Comparison of ENCODE assay signal across 1 cellular context in the genomic region with DNA sequence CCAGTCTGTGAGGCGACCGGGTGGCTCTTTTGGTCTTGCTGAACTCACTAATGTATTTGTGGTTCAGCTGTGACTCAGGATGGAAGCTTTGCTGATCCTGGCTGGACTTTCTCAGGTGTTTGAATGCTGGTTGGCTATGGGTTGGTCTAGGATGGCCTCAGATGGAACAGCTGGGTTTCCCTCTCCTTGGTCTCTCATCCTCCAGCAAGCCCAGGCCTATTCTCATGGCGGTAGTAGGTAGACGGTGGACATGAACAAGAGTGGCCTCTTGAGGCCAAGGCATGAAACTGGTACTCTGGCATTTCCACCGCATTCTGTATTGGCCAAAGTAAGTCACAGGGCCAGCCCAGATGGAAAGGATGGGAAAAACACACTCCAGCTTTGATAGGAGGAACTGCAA.
TF ChIP-seq lines count a peak whose summit lies in the region.

No MANE protein-coding gene starts in this region.

TF ChIP-seq in HepG2, 621 proteins besides CTCF, POLR2A, EP300 and RAD21 (continued from another document and continues in another):
- TF ChIP-seq, protein P1, sequence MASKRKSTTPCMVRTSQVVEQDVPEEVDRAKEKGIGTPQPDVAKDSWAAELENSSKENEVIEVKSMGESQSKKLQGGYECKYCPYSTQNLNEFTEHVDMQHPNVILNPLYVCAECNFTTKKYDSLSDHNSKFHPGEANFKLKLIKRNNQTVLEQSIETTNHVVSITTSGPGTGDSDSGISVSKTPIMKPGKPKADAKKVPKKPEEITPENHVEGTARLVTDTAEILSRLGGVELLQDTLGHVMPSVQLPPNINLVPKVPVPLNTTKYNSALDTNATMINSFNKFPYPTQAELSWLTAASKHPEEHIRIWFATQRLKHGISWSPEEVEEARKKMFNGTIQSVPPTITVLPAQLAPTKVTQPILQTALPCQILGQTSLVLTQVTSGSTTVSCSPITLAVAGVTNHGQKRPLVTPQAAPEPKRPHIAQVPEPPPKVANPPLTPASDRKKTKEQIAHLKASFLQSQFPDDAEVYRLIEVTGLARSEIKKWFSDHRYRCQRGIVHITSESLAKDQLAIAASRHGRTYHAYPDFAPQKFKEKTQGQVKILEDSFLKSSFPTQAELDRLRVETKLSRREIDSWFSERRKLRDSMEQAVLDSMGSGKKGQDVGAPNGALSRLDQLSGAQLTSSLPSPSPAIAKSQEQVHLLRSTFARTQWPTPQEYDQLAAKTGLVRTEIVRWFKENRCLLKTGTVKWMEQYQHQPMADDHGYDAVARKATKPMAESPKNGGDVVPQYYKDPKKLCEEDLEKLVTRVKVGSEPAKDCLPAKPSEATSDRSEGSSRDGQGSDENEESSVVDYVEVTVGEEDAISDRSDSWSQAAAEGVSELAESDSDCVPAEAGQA (IDR thresholded peaks at IDR 0.05; ENCODE audit: low read depth): no peak
- TF ChIP-seq, protein P1 (CRISPR knock-in tag; IDR thresholded peaks at IDR 0.05; ENCODE audit: borderline replicate concordance): no peak
- peak; percentile 66 for TF ChIP-seq TEAD3 (CRISPR knock-in tag; optimal IDR thresholded peaks at IDR 0.05; ENCODE audit: borderline replicate concordance)
- peak; percentile 30; the same call in 1 of the 2 replicates for TF ChIP-seq GFI1 (CRISPR knock-in tag; IDR thresholded peaks at IDR 0.05; ENCODE audit: borderline replicate concordance)
- no peak for TF ChIP-seq SMAD1 (CRISPR knock-in tag; IDR thresholded peaks at IDR 0.05; ENCODE audit: borderline replicate concordance, low read depth)
- TF ChIP-seq ETV6 (CRISPR knock-in tag; conservative IDR thresholded peaks at IDR 0.05): no peak
- TF ChIP-seq, protein P2, sequence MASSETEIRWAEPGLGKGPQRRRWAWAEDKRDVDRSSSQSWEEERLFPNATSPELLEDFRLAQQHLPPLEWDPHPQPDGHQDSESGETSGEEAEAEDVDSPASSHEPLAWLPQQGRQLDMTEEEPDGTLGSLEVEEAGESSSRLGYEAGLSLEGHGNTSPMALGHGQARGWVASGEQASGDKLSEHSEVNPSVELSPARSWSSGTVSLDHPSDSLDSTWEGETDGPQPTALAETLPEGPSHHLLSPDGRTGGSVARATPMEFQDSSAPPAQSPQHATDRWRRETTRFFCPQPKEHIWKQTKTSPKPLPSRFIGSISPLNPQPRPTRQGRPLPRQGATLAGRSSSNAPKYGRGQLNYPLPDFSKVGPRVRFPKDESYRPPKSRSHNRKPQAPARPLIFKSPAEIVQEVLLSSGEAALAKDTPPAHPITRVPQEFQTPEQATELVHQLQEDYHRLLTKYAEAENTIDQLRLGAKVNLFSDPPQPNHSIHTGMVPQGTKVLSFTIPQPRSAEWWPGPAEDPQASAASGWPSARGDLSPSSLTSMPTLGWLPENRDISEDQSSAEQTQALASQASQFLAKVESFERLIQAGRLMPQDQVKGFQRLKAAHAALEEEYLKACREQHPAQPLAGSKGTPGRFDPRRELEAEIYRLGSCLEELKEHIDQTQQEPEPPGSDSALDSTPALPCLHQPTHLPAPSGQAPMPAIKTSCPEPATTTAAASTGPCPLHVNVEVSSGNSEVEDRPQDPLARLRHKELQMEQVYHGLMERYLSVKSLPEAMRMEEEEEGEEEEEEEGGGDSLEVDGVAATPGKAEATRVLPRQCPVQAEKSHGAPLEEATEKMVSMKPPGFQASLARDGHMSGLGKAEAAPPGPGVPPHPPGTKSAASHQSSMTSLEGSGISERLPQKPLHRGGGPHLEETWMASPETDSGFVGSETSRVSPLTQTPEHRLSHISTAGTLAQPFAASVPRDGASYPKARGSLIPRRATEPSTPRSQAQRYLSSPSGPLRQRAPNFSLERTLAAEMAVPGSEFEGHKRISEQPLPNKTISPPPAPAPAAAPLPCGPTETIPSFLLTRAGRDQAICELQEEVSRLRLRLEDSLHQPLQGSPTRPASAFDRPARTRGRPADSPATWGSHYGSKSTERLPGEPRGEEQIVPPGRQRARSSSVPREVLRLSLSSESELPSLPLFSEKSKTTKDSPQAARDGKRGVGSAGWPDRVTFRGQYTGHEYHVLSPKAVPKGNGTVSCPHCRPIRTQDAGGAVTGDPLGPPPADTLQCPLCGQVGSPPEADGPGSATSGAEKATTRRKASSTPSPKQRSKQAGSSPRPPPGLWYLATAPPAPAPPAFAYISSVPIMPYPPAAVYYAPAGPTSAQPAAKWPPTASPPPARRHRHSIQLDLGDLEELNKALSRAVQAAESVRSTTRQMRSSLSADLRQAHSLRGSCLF (CRISPR knock-in tag; IDR thresholded peaks at IDR 0.05; ENCODE audit: borderline replicate concordance): no peak
- no peak for TF ChIP-seq ZBTB7B (CRISPR knock-in tag; IDR thresholded peaks at IDR 0.05)
- TF ChIP-seq RCOR2 (CRISPR knock-in tag; IDR thresholded peaks at IDR 0.05): no peak
- no peak for TF ChIP-seq ZFP1 (CRISPR knock-in tag; IDR thresholded peaks at IDR 0.05)
- TF ChIP-seq KLF15 (CRISPR knock-in tag; IDR thresholded peaks at IDR 0.05; ENCODE audit: borderline replicate concordance): no peak
- TF ChIP-seq NFE2L2 (IDR thresholded peaks at IDR 0.05; ENCODE audit: low read length): no peak
- TF ChIP-seq, protein P3, sequence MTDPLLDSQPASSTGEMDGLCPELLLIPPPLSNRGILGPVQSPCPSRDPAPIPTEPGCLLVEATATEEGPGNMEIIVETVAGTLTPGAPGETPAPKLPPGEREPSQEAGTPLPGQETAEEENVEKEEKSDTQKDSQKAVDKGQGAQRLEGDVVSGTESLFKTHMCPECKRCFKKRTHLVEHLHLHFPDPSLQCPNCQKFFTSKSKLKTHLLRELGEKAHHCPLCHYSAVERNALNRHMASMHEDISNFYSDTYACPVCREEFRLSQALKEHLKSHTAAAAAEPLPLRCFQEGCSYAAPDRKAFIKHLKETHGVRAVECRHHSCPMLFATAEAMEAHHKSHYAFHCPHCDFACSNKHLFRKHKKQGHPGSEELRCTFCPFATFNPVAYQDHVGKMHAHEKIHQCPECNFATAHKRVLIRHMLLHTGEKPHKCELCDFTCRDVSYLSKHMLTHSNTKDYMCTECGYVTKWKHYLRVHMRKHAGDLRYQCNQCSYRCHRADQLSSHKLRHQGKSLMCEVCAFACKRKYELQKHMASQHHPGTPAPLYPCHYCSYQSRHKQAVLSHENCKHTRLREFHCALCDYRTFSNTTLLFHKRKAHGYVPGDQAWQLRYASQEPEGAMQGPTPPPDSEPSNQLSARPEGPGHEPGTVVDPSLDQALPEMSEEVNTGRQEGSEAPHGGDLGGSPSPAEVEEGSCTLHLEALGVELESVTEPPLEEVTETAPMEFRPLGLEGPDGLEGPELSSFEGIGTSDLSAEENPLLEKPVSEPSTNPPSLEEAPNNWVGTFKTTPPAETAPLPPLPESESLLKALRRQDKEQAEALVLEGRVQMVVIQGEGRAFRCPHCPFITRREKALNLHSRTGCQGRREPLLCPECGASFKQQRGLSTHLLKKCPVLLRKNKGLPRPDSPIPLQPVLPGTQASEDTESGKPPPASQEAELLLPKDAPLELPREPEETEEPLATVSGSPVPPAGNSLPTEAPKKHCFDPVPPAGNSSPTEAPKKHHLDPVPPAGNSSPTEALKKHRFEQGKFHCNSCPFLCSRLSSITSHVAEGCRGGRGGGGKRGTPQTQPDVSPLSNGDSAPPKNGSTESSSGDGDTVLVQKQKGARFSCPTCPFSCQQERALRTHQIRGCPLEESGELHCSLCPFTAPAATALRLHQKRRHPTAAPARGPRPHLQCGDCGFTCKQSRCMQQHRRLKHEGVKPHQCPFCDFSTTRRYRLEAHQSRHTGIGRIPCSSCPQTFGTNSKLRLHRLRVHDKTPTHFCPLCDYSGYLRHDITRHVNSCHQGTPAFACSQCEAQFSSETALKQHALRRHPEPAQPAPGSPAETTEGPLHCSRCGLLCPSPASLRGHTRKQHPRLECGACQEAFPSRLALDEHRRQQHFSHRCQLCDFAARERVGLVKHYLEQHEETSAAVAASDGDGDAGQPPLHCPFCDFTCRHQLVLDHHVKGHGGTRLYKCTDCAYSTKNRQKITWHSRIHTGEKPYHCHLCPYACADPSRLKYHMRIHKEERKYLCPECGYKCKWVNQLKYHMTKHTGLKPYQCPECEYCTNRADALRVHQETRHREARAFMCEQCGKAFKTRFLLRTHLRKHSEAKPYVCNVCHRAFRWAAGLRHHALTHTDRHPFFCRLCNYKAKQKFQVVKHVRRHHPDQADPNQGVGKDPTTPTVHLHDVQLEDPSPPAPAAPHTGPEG (CRISPR knock-in tag; IDR thresholded peaks at IDR 0.05): no peak
- no peak for TF ChIP-seq ZNF274 (CRISPR knock-in tag; IDR thresholded peaks at IDR 0.05)
- 0 out of 2 replicates have a peak, but pooled peaks have one; percentile 41 for TF ChIP-seq ZMYM4 (CRISPR knock-in tag; IDR thresholded peaks at IDR 0.05)
- no peak for TF ChIP-seq ZNF780A (CRISPR knock-in tag; IDR thresholded peaks at IDR 0.05)
- no peak for TF ChIP-seq DMAP1 (CRISPR knock-in tag; IDR thresholded peaks at IDR 0.05)
- TF ChIP-seq, protein P4, sequence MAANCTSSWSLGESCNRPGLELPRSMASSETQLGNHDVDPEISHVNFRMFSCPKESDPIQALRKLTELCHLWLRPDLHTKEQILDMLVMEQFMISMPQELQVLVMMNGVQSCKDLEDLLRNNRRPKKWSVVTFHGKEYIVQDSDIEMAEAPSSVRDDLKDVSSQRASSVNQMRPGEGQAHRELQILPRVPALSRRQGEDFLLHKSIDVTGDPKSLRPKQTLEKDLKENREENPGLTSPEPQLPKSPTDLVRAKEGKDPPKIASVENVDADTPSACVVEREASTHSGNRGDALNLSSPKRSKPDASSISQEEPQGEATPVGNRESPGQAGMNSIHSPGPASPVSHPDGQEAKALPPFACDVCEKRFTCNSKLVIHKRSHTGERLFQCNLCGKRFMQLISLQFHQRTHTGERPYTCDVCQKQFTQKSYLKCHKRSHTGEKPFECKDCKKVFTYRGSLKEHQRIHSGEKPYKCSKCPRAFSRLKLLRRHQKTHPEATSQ (CRISPR knock-in tag; IDR thresholded peaks at IDR 0.05; ENCODE audit: borderline replicate concordance): 0 out of 2 replicates have a peak, but pooled peaks have one; percentile 29
- no peak for TF ChIP-seq HMG20A (CRISPR knock-in tag; IDR thresholded peaks at IDR 0.05; ENCODE audit: borderline replicate concordance)
- TF ChIP-seq KAT8 (CRISPR knock-in tag; IDR thresholded peaks at IDR 0.05): 0 out of 2 replicates have a peak, but pooled peaks have one; percentile 25
- no peak for TF ChIP-seq ZNF841 (CRISPR knock-in tag; IDR thresholded peaks at IDR 0.05; ENCODE audit: borderline replicate concordance)
- TF ChIP-seq MEIS2 (CRISPR knock-in tag; IDR thresholded peaks at IDR 0.05): no peak
- peak; percentile 71 for TF ChIP-seq SMC3 (IDR thresholded peaks at IDR 0.05; ENCODE audit: low read length)
- TF ChIP-seq, protein P5, sequence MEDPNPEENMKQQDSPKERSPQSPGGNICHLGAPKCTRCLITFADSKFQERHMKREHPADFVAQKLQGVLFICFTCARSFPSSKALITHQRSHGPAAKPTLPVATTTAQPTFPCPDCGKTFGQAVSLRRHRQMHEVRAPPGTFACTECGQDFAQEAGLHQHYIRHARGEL (CRISPR knock-in tag; IDR thresholded peaks at IDR 0.05): no peak
- TF ChIP-seq MED1 (CRISPR knock-in tag; IDR thresholded peaks at IDR 0.05): no peak
- TF ChIP-seq BHLHE40 (IDR thresholded peaks at IDR 0.05; ENCODE audit: low read length): no peak
- TF ChIP-seq, protein P6, sequence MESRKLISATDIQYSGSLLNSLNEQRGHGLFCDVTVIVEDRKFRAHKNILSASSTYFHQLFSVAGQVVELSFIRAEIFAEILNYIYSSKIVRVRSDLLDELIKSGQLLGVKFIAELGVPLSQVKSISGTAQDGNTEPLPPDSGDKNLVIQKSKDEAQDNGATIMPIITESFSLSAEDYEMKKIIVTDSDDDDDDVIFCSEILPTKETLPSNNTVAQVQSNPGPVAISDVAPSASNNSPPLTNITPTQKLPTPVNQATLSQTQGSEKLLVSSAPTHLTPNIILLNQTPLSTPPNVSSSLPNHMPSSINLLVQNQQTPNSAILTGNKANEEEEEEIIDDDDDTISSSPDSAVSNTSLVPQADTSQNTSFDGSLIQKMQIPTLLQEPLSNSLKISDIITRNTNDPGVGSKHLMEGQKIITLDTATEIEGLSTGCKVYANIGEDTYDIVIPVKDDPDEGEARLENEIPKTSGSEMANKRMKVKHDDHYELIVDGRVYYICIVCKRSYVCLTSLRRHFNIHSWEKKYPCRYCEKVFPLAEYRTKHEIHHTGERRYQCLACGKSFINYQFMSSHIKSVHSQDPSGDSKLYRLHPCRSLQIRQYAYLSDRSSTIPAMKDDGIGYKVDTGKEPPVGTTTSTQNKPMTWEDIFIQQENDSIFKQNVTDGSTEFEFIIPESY (CRISPR knock-in tag; IDR thresholded peaks at IDR 0.05): 0 out of 2 replicates have a peak, but pooled peaks have one; percentile 59
- no peak for TF ChIP-seq ZBTB3 (CRISPR knock-in tag; IDR thresholded peaks at IDR 0.05; ENCODE audit: borderline replicate concordance, low read depth)
- TF ChIP-seq, protein P7, sequence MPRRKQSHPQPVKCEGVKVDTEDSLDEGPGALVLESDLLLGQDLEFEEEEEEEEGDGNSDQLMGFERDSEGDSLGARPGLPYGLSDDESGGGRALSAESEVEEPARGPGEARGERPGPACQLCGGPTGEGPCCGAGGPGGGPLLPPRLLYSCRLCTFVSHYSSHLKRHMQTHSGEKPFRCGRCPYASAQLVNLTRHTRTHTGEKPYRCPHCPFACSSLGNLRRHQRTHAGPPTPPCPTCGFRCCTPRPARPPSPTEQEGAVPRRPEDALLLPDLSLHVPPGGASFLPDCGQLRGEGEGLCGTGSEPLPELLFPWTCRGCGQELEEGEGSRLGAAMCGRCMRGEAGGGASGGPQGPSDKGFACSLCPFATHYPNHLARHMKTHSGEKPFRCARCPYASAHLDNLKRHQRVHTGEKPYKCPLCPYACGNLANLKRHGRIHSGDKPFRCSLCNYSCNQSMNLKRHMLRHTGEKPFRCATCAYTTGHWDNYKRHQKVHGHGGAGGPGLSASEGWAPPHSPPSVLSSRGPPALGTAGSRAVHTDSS (CRISPR knock-in tag; conservative IDR thresholded peaks at IDR 0.05): no peak
- TF ChIP-seq SRF (IDR thresholded peaks at IDR 0.05; ENCODE audit: low read depth, low read length): no peak
